16 cellular contexts compared by ENCODE assay signal in genomic region chr6:102928109-102928508, GRCh38.
DNase-seq lines count a peak whose midpoint lies in the region; ATAC-seq and TF ChIP-seq lines count a peak whose summit lies in the region.
"Had no signal": no experiment of that assay in that cellular context is flagged by ENCODE, and none has a peak within 500 bp of the region (broad histone marks: within the 10 kb centered on the region; RNA-seq: fewer than 3 reads in every experiment).

No MANE protein-coding gene starts in this region.

- no peak for TF ChIP-seq CTCF in OCI-LY1 (IDR thresholded peaks at IDR 0.05; ENCODE audit: low read length)
- no peak for TF ChIP-seq CTCF in chondrocyte (IDR thresholded peaks at IDR 0.05)
- TF ChIP-seq CTCF in spleen (IDR thresholded peaks at IDR 0.05 in 8 of 11, conservative IDR thresholded peaks at IDR 0.05 in 3 of 11), result no peak
- no peak for TF ChIP-seq CTCF in upper lobe of right lung (IDR thresholded peaks at IDR 0.05)

- H3K36me3 ChIP-seq in OCI-LY1 (ENCODE audit: insufficient read depth, low read length) (no peaks in the 10 kb centered on the region), spleen (no peaks in the 10 kb centered on the region), upper lobe of right lung (no peaks in the 10 kb centered on the region)
- H3K36me3 ChIP-seq: HAP-1 had no signal

- H3K4me1 ChIP-seq in OCI-LY1 (ENCODE audit: insufficient read depth, low read length, severe bottlenecking), result peaks cover 28% of the 10 kb centered on the region
- no peaks in the 10 kb centered on the region for H3K4me1 ChIP-seq in spleen
- no peaks in the 10 kb centered on the region for H3K4me1 ChIP-seq in upper lobe of right lung
- H3K4me1 ChIP-seq: HAP-1 had no signal

- no peaks in the 10 kb centered on the region for H3K27me3 ChIP-seq in OCI-LY1 (ENCODE audit: insufficient read depth, low read length)
- H3K27me3 ChIP-seq in spleen (replicated peaks in 1 of 7), result no peaks in the 10 kb centered on the region
- H3K27me3 ChIP-seq in upper lobe of right lung, result no peaks in the 10 kb centered on the region

- H3K27ac Mint-ChIP-seq in chondrocyte (ENCODE audit: unreplicated experiment), result no peak overlapping the region
- H3K27ac Mint-ChIP-seq: CD4-positive, alpha-beta memory T cell; HFFc6 had no signal

- no peaks in the 10 kb centered on the region for H3K36me3 Mint-ChIP-seq in chondrocyte (ENCODE audit: low read depth)
- H3K36me3 Mint-ChIP-seq: CD4-positive, alpha-beta memory T cell had no signal

- intact Hi-C loops in spleen (cut with DNase I; ENCODE audit: low total_unique reads) (no loop called here), upper lobe of right lung (cut with DNase I) (no loop called here)

- H3K27me3 Mint-ChIP-seq in chondrocyte (ENCODE audit: low read depth), result peaks cover 3% of the 10 kb centered on the region
- H3K27me3 Mint-ChIP-seq: CD4-positive, alpha-beta memory T cell had no signal

- WGBS in spleen, 5 donors, result 79 to 92% (median 83%) methylated on average over 3 of the region's 3 CpGs; no CpG with 5 or more reads in 1 of the 5 donors

- H3K9me3 ChIP-seq in OCI-LY1 (ENCODE audit: low read length) (no peaks in the 10 kb centered on the region), spleen (no peaks in the 10 kb centered on the region), upper lobe of right lung (no peaks in the 10 kb centered on the region)
- H3K9me3 ChIP-seq: HAP-1 had no signal

- H3K4me3 Mint-ChIP-seq in chondrocyte (ENCODE audit: unreplicated experiment), result no peak overlapping the region
- H3K4me3 Mint-ChIP-seq: CD4-positive, alpha-beta memory T cell; HFFc6 had no signal

- no peaks in the 10 kb centered on the region for H3F3A ChIP-seq in OCI-LY1 (ENCODE audit: insufficient read depth, low read length)

- no peak for TF ChIP-seq POLR2A in spleen (IDR thresholded peaks at IDR 0.05)

- H3K79me2 ChIP-seq in OCI-LY1 (ENCODE audit: insufficient read depth, low read length), result no peaks in the 10 kb centered on the region

- peak overlapping the region; percentile 2 for H3K27ac ChIP-seq in OCI-LY1 (ENCODE audit: low read depth, low read length, poor library complexity, severe bottlenecking)
- no peak overlapping the region for H3K27ac ChIP-seq in spleen
- no peak overlapping the region for H3K27ac ChIP-seq in upper lobe of right lung

- ATAC-seq in upper lobe of right lung (no peak), HG02981 (IDR thresholded peaks at IDR 0.05; ENCODE audit: unreplicated experiment) (no peak)

- H3K9ac ChIP-seq in OCI-LY1 (ENCODE audit: low read length), result no peak overlapping the region

- no peaks in the 10 kb centered on the region for H4K20me1 ChIP-seq in OCI-LY1 (ENCODE audit: insufficient read depth, low read length)

- H3K9me3 Mint-ChIP-seq in chondrocyte (ENCODE audit: low read depth), result no peaks in the 10 kb centered on the region

- H3K4me3 ChIP-seq in OCI-LY1 (ENCODE audit: low read depth, low read length, poor library complexity, severe bottlenecking) (no peak overlapping the region), spleen (no peak overlapping the region), upper lobe of right lung (no peak overlapping the region)
- H3K4me3 ChIP-seq: HAP-1 had no signal

- peak; percentile 58 for DNase-seq in chondrocyte (ENCODE audit: low spot score)
- DNase-seq in spleen, result peak; percentile 42
- DNase-seq in upper lobe of right lung, result peak; percentile 33
- no peak for DNase-seq in cerebellum (ENCODE audit: low spot score)
- DNase-seq: C1 segment of cervical spinal cord, Calu3, COR-L47, DMS53, DMS79 treated with DMSO at 0.1 percent for 48 hours, GF-D8, GOT3, HFFc6 had no signal

- no peak overlapping the region for H2AFZ ChIP-seq in OCI-LY1 (ENCODE audit: low read length)

- H3K4me1 Mint-ChIP-seq in chondrocyte (ENCODE audit: low read depth), result no peaks in the 10 kb centered on the region
- H3K4me1 Mint-ChIP-seq: CD4-positive, alpha-beta memory T cell had no signal

- no peaks in the 10 kb centered on the region; the same call in 1 of the 2 replicates for H3K9me2 ChIP-seq in OCI-LY1 (ENCODE audit: low read depth, low read length)

- H3K4me2 ChIP-seq in OCI-LY1 (ENCODE audit: low read length), result no peak overlapping the region
